14 cellular contexts compared by ENCODE assay signal in the genomic region with DNA sequence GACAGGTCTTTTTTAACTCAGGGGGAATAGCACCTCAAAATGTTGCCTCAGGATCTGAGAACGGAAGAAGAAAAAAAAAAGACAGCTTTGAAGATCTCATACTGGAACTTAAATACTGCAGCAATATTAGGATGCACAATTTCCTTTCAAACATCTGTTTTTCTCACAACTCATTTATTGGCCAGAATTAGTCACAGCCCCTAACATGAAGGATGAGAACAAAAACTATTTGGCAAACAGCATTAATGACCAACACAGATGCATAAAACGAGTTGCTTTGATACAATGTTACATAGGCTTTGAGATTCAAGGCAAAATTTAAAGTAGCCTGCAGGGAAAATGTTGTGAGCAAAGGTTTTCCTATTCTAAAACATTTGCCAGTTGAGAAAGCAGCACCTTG. TPM values are rescaled to one million over a fixed set of nuclear protein-coding genes. Genes with fewer than 3 reads are reported as not detected.
A peak's percentile ranks its signal among the peaks of the same experiment; 100 is the strongest.
DNase-seq lines count a peak whose midpoint lies in the region; ATAC-seq, FAIRE-seq and TF ChIP-seq lines count a peak whose summit lies in the region.
"Had no signal": no experiment of that assay in that cellular context is flagged by ENCODE, and none has a peak within 500 bp of the region (broad histone marks: within the 10 kb centered on the region; RNA-seq: fewer than 3 reads in every experiment).

No MANE protein-coding gene starts in this region.

- H3K27ac ChIP-seq in A673 (ENCODE audit: low read depth, low read length, poor library complexity, severe bottlenecking) (no peak overlapping the region), GM23338 (ENCODE audit: low read depth) (0 out of 2 replicates have a peak overlapping the region, but pooled peaks have one; percentile 7), hepatocyte (peak overlapping the region; percentile 44)

- CTCF ChIA-PET in A673 (lab: Charles Lee), result no interaction called here

- H2AFZ ChIP-seq in GM23338 (no peak overlapping the region), hepatocyte (no peak overlapping the region)

- H4K20me1 ChIP-seq in GM23338 (replicated peaks; ENCODE audit: insufficient read depth) (no peaks in the 10 kb centered on the region; the same call in 1 of the 2 replicates), hepatocyte (ENCODE audit: insufficient read depth, poor library complexity, severe bottlenecking) (peaks cover 29% of the 10 kb centered on the region)

- H3K36me3 ChIP-seq in A673 (ENCODE audit: insufficient read depth, low read length, poor library complexity, severe bottlenecking) (no peaks in the 10 kb centered on the region), GM23338 (ENCODE audit: insufficient read depth) (no peaks in the 10 kb centered on the region), bronchial epithelial cell (ENCODE audit: control insufficient read depth, insufficient read depth, low read length) (peaks cover 3% of the 10 kb centered on the region), hepatocyte (replicated peaks; ENCODE audit: insufficient read depth, low read depth) (no peaks in the 10 kb centered on the region)

- H3K79me2 ChIP-seq in GM23338 (replicated peaks; ENCODE audit: insufficient read depth) (peaks cover 96% of the 10 kb centered on the region), hepatocyte (peaks cover 98% of the 10 kb centered on the region)

- H3K4me2 ChIP-seq in GM23338 (peak overlapping the region; percentile 18; the same call in 1 of the 2 replicates), hepatocyte (no peak overlapping the region)

- peaks cover under 1% of the 10 kb centered on the region for H3K27me3 Mint-ChIP-seq in GM23338 (ENCODE audit: insufficient read depth, low read depth, poor library complexity)
- H3K27me3 Mint-ChIP-seq: activated naive CD8-positive, alpha-beta T cell treated with anti-CD3 and anti-CD28 coated beads for 36 hours; effector memory CD8-positive, alpha-beta T cell; natural killer cell treated with Interleukin-12 subunit alpha and Interleukin-12 subunit beta and Interleukin-15 and Interleukin-18, amount 100 ng/mL, for 72 hours had no signal

- ATAC-seq in GM23338, result no peak
- ATAC-seq in GM21717 (IDR thresholded peaks at IDR 0.05; ENCODE audit: unreplicated experiment), result no peak
- ATAC-seq: activated CD8-positive, alpha-beta T cell treated with anti-CD3 and anti-CD28 coated beads, Interleukin-2, amount 10 ng/mL, durations not matched to agents 7 days and 5 days; effector memory CD8-positive, alpha-beta T cell; natural killer cell treated with Interleukin-12 subunit alpha and Interleukin-12 subunit beta and Interleukin-15 and Interleukin-18, amount 100 ng/mL, for 72 hours had no signal

- DNase-seq in A673 (ENCODE audit: low spot score) (peak; percentile 55), GM23338 (ENCODE audit: low spot score) (no peak), bronchial epithelial cell (ENCODE audit: low read depth) (peak; percentile 39), hepatocyte (ENCODE audit: low spot score) (no peak), GOT3 (lab: John Stamatoyannopoulos, UW) (no peak), NCI-H187 (lab: John Stamatoyannopoulos, UW) (no peak), NCI-H2081 treated with DMSO at 0.1 percent for 48 hours (lab: John Stamatoyannopoulos, UW) (no peak)
- DNase-seq: activated CD8-positive, alpha-beta T cell treated with anti-CD3 and anti-CD28 coated beads, Interleukin-2, amount 10 ng/mL, durations not matched to agents 7 days and 5 days; activated naive CD8-positive, alpha-beta T cell treated with anti-CD3 and anti-CD28 coated beads for 36 hours; AML-193; effector memory CD8-positive, alpha-beta T cell; NCI-H2171 had no signal

- no peak overlapping the region for H3K4me3 Mint-ChIP-seq in GM23338
- H3K4me3 Mint-ChIP-seq: activated CD8-positive, alpha-beta T cell treated with anti-CD3 and anti-CD28 coated beads, Interleukin-2, amount 10 ng/mL, durations not matched to agents 7 days and 5 days; activated naive CD8-positive, alpha-beta T cell treated with anti-CD3 and anti-CD28 coated beads for 36 hours; effector memory CD8-positive, alpha-beta T cell; natural killer cell treated with Interleukin-12 subunit alpha and Interleukin-12 subunit beta and Interleukin-15 and Interleukin-18, amount 100 ng/mL, for 72 hours had no signal

- H3K27ac Mint-ChIP-seq in GM23338, result no peak overlapping the region; the same call in 1 of the 2 replicates
- H3K27ac Mint-ChIP-seq: activated CD8-positive, alpha-beta T cell treated with anti-CD3 and anti-CD28 coated beads, Interleukin-2, amount 10 ng/mL, durations not matched to agents 7 days and 5 days; activated naive CD8-positive, alpha-beta T cell treated with anti-CD3 and anti-CD28 coated beads for 36 hours; natural killer cell treated with Interleukin-12 subunit alpha and Interleukin-12 subunit beta and Interleukin-15 and Interleukin-18, amount 100 ng/mL, for 72 hours had no signal

- WGBS in hepatocyte (ENCODE audit: low lambda C conversion rate, missing lambda C conversion rate), result 78% methylated on average over 2 of the region's 2 CpGs

- H3K27me3 ChIP-seq in A673 (replicated peaks; ENCODE audit: insufficient read depth, low read depth, low read length, poor library complexity) (no peaks in the 10 kb centered on the region), GM23338 (ENCODE audit: insufficient read depth) (no peaks in the 10 kb centered on the region), bronchial epithelial cell (ENCODE audit: control insufficient read depth, insufficient read depth, low read length) (no peaks in the 10 kb centered on the region), hepatocyte (no peaks in the 10 kb centered on the region)

- POLR2A ChIA-PET in A673 (lab: Charles Lee; ENCODE audit: low non-redundant PET), result no interaction called here

- H3K9me2 ChIP-seq in GM23338 (ENCODE audit: insufficient read depth), result no peaks in the 10 kb centered on the region
- no peaks in the 10 kb centered on the region for H3K9me2 ChIP-seq in hepatocyte (replicated peaks; ENCODE audit: insufficient read depth)

- peaks cover 47% of the 10 kb centered on the region for H3K4me1 ChIP-seq in A673 (ENCODE audit: insufficient read depth, low read length, poor library complexity, severe bottlenecking)
- H3K4me1 ChIP-seq in GM23338 (ENCODE audit: insufficient read depth), result peaks cover 31% of the 10 kb centered on the region
- peaks cover 13% of the 10 kb centered on the region for H3K4me1 ChIP-seq in hepatocyte (ENCODE audit: insufficient read depth)

- FAIRE-seq in bronchial epithelial cell (lab: Jason Lieb, UNC), result no peak

- intact Hi-C loops in A673 (cut with micrococcal nuclease; ENCODE audit: unreplicated experiment), result no loop called here

- TF ChIP-seq CTCF in A673 (conservative IDR thresholded peaks at IDR 0.05; ENCODE audit: low read depth, low read length) (no peak), GM23338 (conservative IDR thresholded peaks at IDR 0.05; ENCODE audit: low read depth in 2 of 2) (no peak), bronchial epithelial cell (IDR thresholded peaks at IDR 0.05; ENCODE audit: insufficient read depth, low read length, severe bottlenecking) (no peak), hepatocyte (IDR thresholded peaks at IDR 0.05; ENCODE audit: poor library complexity) (no peak)

- no peaks in the 10 kb centered on the region; the same call in 2 of the 3 replicates for H3K36me3 Mint-ChIP-seq in GM23338 (ENCODE audit: low read depth)
- H3K36me3 Mint-ChIP-seq: natural killer cell treated with Interleukin-12 subunit alpha and Interleukin-12 subunit beta and Interleukin-15 and Interleukin-18, amount 100 ng/mL, for 72 hours had no signal

- BruUV-seq in A673 (replicated peaks; lab: Mats Ljungman, UMichigan), result no TSS peak

- H3K9me3 ChIP-seq in A673 (ENCODE audit: low read depth, low read length, poor library complexity, severe bottlenecking) (no peaks in the 10 kb centered on the region), hepatocyte (ENCODE audit: low read depth) (no peaks in the 10 kb centered on the region)

- no peaks in the 10 kb centered on the region for H3F3A ChIP-seq in GM23338 (replicated peaks; ENCODE audit: low read depth)

- H3K4me1 Mint-ChIP-seq in GM23338, result peaks cover 32% of the 10 kb centered on the region

- no peak overlapping the region for H3K4me3 ChIP-seq in A673 (ENCODE audit: low read depth, low read length, poor library complexity, severe bottlenecking)
- H3K4me3 ChIP-seq in GM23338, result no peak overlapping the region
- no peak overlapping the region for H3K4me3 ChIP-seq in bronchial epithelial cell (ENCODE audit: low read depth, low read length)
- H3K4me3 ChIP-seq in hepatocyte, result no peak overlapping the region

- no peaks in the 10 kb centered on the region for H3K9me3 Mint-ChIP-seq in GM23338
- H3K9me3 Mint-ChIP-seq: effector memory CD8-positive, alpha-beta T cell; natural killer cell treated with Interleukin-12 subunit alpha and Interleukin-12 subunit beta and Interleukin-15 and Interleukin-18, amount 100 ng/mL, for 72 hours had no signal

TF ChIP-seq in GM23338, 12 proteins besides CTCF, POLR2A, EP300 and RAD21 (continues in another document):
- TF ChIP-seq CREB1 (CRISPR knock-in tag; IDR thresholded peaks at IDR 0.05; ENCODE audit: low read depth), result no peak
- TF ChIP-seq, protein P1, sequence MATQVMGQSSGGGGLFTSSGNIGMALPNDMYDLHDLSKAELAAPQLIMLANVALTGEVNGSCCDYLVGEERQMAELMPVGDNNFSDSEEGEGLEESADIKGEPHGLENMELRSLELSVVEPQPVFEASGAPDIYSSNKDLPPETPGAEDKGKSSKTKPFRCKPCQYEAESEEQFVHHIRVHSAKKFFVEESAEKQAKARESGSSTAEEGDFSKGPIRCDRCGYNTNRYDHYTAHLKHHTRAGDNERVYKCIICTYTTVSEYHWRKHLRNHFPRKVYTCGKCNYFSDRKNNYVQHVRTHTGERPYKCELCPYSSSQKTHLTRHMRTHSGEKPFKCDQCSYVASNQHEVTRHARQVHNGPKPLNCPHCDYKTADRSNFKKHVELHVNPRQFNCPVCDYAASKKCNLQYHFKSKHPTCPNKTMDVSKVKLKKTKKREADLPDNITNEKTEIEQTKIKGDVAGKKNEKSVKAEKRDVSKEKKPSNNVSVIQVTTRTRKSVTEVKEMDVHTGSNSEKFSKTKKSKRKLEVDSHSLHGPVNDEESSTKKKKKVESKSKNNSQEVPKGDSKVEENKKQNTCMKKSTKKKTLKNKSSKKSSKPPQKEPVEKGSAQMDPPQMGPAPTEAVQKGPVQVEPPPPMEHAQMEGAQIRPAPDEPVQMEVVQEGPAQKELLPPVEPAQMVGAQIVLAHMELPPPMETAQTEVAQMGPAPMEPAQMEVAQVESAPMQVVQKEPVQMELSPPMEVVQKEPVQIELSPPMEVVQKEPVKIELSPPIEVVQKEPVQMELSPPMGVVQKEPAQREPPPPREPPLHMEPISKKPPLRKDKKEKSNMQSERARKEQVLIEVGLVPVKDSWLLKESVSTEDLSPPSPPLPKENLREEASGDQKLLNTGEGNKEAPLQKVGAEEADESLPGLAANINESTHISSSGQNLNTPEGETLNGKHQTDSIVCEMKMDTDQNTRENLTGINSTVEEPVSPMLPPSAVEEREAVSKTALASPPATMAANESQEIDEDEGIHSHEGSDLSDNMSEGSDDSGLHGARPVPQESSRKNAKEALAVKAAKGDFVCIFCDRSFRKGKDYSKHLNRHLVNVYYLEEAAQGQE (IDR thresholded peaks at IDR 0.05; ENCODE audit: unreplicated experiment), result no peak

RNA-seq across cellular contexts. Expression of gene JMJD1C, which starts 36.5 kb away (rescaled TPM):
- 68.2 and 71.4 TPM in 2 replicates for total RNA-seq in A673 (2021)
- total RNA-seq in GM23338 (2014; rRNA removed; shearing (Covaris generic)), result 405 and 435 TPM in 2 replicates
- 272 and 333 TPM in 2 replicates for polyA plus RNA-seq in GM23338 (2016; fragmentation: Nextera tagmentation; extraction: Ambion mirVana)
- 61.8 and 72.1 TPM in 2 replicates for total RNA-seq in bronchial epithelial cell
- total RNA-seq in hepatocyte, result 165 and 177 TPM in 2 replicates
- polyA plus RNA-seq in hepatocyte, result 43.2 and 48.8 TPM in 2 replicates

Comparison
In these comparisons a context has a peak if more than half of its experiments do, and no peak if none do; other contexts are left out.
1. DNase-seq: peak in A673 (single experiment) and bronchial epithelial cell (single experiment); none in GM23338 (single experiment), hepatocyte (single experiment), GOT3 (single experiment), NCI-H187 (0 of 2) and NCI-H2081 treated with DMSO at 0.1 percent for 48 hours (single experiment).